Comparison of ENCODE assay signal across 1 cellular context in genomic region chr14:34365309-34365915, GRCh38.
TF ChIP-seq lines count a peak whose summit lies in the region.

No MANE protein-coding gene starts in this region.

TF ChIP-seq in GM12878, 131 proteins besides CTCF, POLR2A, EP300 and RAD21 (continued from another document):
- TF ChIP-seq E4F1 (IDR thresholded peaks at IDR 0.05; ENCODE audit: borderline replicate concordance, partially characterized antibody) = no peak
